In the genomic region with DNA sequence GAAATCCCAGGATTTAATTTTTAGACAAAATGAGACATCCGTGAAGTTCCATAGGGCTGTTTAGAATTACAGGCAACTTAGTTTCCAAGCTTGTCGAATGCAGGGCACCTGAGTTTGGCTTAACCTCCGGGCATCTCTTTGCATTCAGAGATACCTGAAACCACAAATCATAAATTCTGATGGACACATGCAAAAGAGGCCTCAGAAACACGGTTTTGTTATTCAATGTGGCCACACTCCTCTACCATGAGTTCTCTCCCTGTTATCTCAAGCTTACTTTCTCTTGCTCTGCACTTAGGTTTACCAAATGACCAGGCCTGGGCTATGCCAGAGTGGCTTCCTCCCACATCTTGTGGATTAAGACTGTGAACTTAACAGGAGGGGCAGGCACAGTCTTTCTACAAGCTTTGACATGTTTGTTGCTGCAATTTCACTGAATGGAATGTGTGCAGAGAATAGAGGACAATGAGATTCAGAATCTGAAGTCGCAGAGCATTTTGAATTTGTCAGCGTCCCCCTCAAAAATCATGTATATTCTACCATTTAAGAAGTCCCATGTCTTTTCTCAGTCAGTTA, we compare ENCODE assay signal across 19 cellular contexts.
DNase-seq lines count a peak whose midpoint lies in the region; FAIRE-seq and TF ChIP-seq lines count a peak whose summit lies in the region.
"Had no signal": no experiment of that assay in that cellular context is flagged by ENCODE, and none has a peak within 500 bp of the region (broad histone marks: within the 10 kb centered on the region; RNA-seq: fewer than 3 reads in every experiment).

No MANE protein-coding gene starts in this region.

- no peak overlapping the region for H4K91ac ChIP-seq in mesenchymal stem cell (ENCODE audit: low read length)

- CTCF ChIA-PET in A673 (lab: Charles Lee) = interaction anchor here (0.5 to 1.1 kb wide), 2 partner anchors 10 to 37 kb away, joined by 3 read pairs; no protein-coding TSS in a partner anchor
- CTCF ChIA-PET in activated CD4-positive, alpha-beta memory T cell treated with anti-CD3 and anti-CD28 coated beads, Interleukin-2, amount 10 ng/mL, durations not matched to agents 7 days and 5 days (lab: Charles Lee) = interaction anchor here (1.1 to 1.6 kb wide), 2 partner anchors 14 to 37 kb away, joined by 3 to 5 read pairs; no protein-coding TSS in a partner anchor

- no peak overlapping the region for H2BK120ac ChIP-seq in mesenchymal stem cell (ENCODE audit: low read depth, low read length)

- H3K4me2 ChIP-seq in mesenchymal stem cell (ENCODE audit: low read length, poor library complexity, severe bottlenecking) = no peak overlapping the region
- H3K4me2 ChIP-seq: neural progenitor cell had no signal

- POLR2A ChIA-PET in A673 (lab: Charles Lee; ENCODE audit: low non-redundant PET) = no interaction called here
- POLR2A ChIA-PET in activated CD4-positive, alpha-beta memory T cell treated with anti-CD3 and anti-CD28 coated beads, Interleukin-2, amount 10 ng/mL, durations not matched to agents 7 days and 5 days (lab: Charles Lee) = interaction anchor here (0.7 to 4.5 kb wide), 4 partner anchors 15 to 85 kb away, joined by 3 to 30 read pairs (median 14); no protein-coding TSS in a partner anchor

- peak overlapping the region in 1 of 2 experiments; percentile 64 for H2BK12ac ChIP-seq in mesenchymal stem cell (ENCODE audit: low read length in 2 of 2)

- H4K8ac ChIP-seq in mesenchymal stem cell (ENCODE audit: low read length) = no peak overlapping the region

- TF ChIP-seq CTCF in A673 (conservative IDR thresholded peaks at IDR 0.05; ENCODE audit: low read depth, low read length) = no peak

- H3K14ac ChIP-seq in mesenchymal stem cell (ENCODE audit: low read length in 2 of 2) = no peak overlapping the region

- H3K36me3 Mint-ChIP-seq in activated CD4-positive, alpha-beta memory T cell treated with anti-CD3 and anti-CD28 coated beads, Interleukin-2, amount 10 ng/mL, durations not matched to agents 7 days and 5 days (ENCODE audit: low read depth) = peaks cover 13% of the 10 kb centered on the region
- H3K36me3 Mint-ChIP-seq: activated naive CD8-positive, alpha-beta T cell treated with anti-CD3 and anti-CD28 coated beads, Interleukin-2, amount 10 ng/mL, durations not matched to agents 7 days and 5 days; neural progenitor cell; stimulated activated naive B cell treated with anti-CD40 and anti-IgM and Interleukin-4, amounts not matched to agents 10 μg/mL and 1 μg/mL and 100 μg/mL, for 72 hours had no signal

- H3K79me1 ChIP-seq in mesenchymal stem cell (replicated peaks; ENCODE audit: low read length, poor library complexity, severe bottlenecking) = no peaks in the 10 kb centered on the region

- peak overlapping the region; percentile 67 for H3K4me3 Mint-ChIP-seq in activated CD4-positive, alpha-beta memory T cell treated with anti-CD3 and anti-CD28 coated beads, Interleukin-2, amount 10 ng/mL, durations not matched to agents 7 days and 5 days
- H3K4me3 Mint-ChIP-seq: activated naive CD8-positive, alpha-beta T cell treated with anti-CD3 and anti-CD28 coated beads, Interleukin-2, amount 10 ng/mL, durations not matched to agents 7 days and 5 days; central memory CD8-positive, alpha-beta T cell; neural progenitor cell; stimulated activated naive B cell treated with anti-CD40 and anti-IgM and Interleukin-4, amounts not matched to agents 10 μg/mL and 1 μg/mL and 100 μg/mL, for 72 hours had no signal

- H3K36me3 ChIP-seq in A673 (ENCODE audit: insufficient read depth, low read length, poor library complexity, severe bottlenecking) = no peaks in the 10 kb centered on the region
- no peaks in the 10 kb centered on the region for H3K36me3 ChIP-seq in mesenchymal stem cell (ENCODE audit: control insufficient read depth in 1 of 2, insufficient read depth in 2 of 2, low read depth in 1 of 2, low read length in 2 of 2)
- H3K36me3 ChIP-seq in MG63 = no peaks in the 10 kb centered on the region
- H3K36me3 ChIP-seq: neural progenitor cell had no signal

- peaks cover 45% of the 10 kb centered on the region for H3K4me1 Mint-ChIP-seq in activated CD4-positive, alpha-beta memory T cell treated with anti-CD3 and anti-CD28 coated beads, Interleukin-2, amount 10 ng/mL, durations not matched to agents 7 days and 5 days

- H3K27me3 Mint-ChIP-seq in activated CD4-positive, alpha-beta memory T cell treated with anti-CD3 and anti-CD28 coated beads, Interleukin-2, amount 10 ng/mL, durations not matched to agents 7 days and 5 days = no peaks in the 10 kb centered on the region
- H3K27me3 Mint-ChIP-seq: activated naive CD8-positive, alpha-beta T cell treated with anti-CD3 and anti-CD28 coated beads, Interleukin-2, amount 10 ng/mL, durations not matched to agents 7 days and 5 days; central memory CD8-positive, alpha-beta T cell had no signal

- peak; percentile 49 for DNase-seq in A673 (ENCODE audit: low spot score)
- DNase-seq in GM18507 (ENCODE audit: extremely low spot score, insufficient read length, low read depth) = no peak
- no peak for DNase-seq in activated CD4-positive, alpha-beta memory T cell treated with anti-CD3 and anti-CD28 coated beads, Interleukin-2, amount 10 ng/mL, durations not matched to agents 7 days and 5 days
- DNase-seq in mesenchymal stem cell = no peak
- no peak for DNase-seq in MG63
- no peak for DNase-seq in NCI-H2107 (lab: John Stamatoyannopoulos, UW)
- no peak for DNase-seq in NCI-H345 treated with DMSO at 0.1 percent for 48 hours (lab: John Stamatoyannopoulos, UW; ENCODE audit: unreplicated experiment)
- DNase-seq in HCEC 1CT = no peak
- DNase-seq: activated naive CD8-positive, alpha-beta T cell treated with anti-CD3 and anti-CD28 coated beads, Interleukin-2, amount 10 ng/mL, durations not matched to agents 7 days and 5 days; AML-193; KBM-7; NCI-H1417; NCI-H345; stimulated activated naive B cell treated with anti-CD40 and anti-IgM and Interleukin-4, amounts not matched to agents 10 μg/mL and 1 μg/mL and 100 μg/mL, for 72 hours had no signal

- H2AFZ ChIP-seq in mesenchymal stem cell (ENCODE audit: low read depth, low read length) = peak overlapping the region; percentile 64
- H2AFZ ChIP-seq: neural progenitor cell had no signal

- 89% methylated on average over 6 of the region's 6 CpGs for WGBS in mesenchymal stem cell

- intact Hi-C loops in A673 (cut with micrococcal nuclease; ENCODE audit: unreplicated experiment) = no loop called here

- peak overlapping the region; percentile 70 for H3K27ac Mint-ChIP-seq in activated CD4-positive, alpha-beta memory T cell treated with anti-CD3 and anti-CD28 coated beads, Interleukin-2, amount 10 ng/mL, durations not matched to agents 7 days and 5 days
- H3K27ac Mint-ChIP-seq: activated naive CD8-positive, alpha-beta T cell treated with anti-CD3 and anti-CD28 coated beads, Interleukin-2, amount 10 ng/mL, durations not matched to agents 7 days and 5 days; neural progenitor cell; stimulated activated naive B cell treated with anti-CD40 and anti-IgM and Interleukin-4, amounts not matched to agents 10 μg/mL and 1 μg/mL and 100 μg/mL, for 72 hours had no signal

- H3K23ac ChIP-seq in mesenchymal stem cell (ENCODE audit: low read length in 2 of 2) = no peak overlapping the region

- peaks cover 4% of the 10 kb centered on the region for H3K9me3 Mint-ChIP-seq in activated CD4-positive, alpha-beta memory T cell treated with anti-CD3 and anti-CD28 coated beads, Interleukin-2, amount 10 ng/mL, durations not matched to agents 7 days and 5 days
- H3K9me3 Mint-ChIP-seq: activated naive CD8-positive, alpha-beta T cell treated with anti-CD3 and anti-CD28 coated beads, Interleukin-2, amount 10 ng/mL, durations not matched to agents 7 days and 5 days; central memory CD8-positive, alpha-beta T cell; neural progenitor cell; stimulated activated naive B cell treated with anti-CD40 and anti-IgM and Interleukin-4, amounts not matched to agents 10 μg/mL and 1 μg/mL and 100 μg/mL, for 72 hours had no signal

- no peak overlapping the region for H2BK5ac ChIP-seq in mesenchymal stem cell (ENCODE audit: low read depth, low read length, poor library complexity, severe bottlenecking)

- no peak overlapping the region for H2BK15ac ChIP-seq in mesenchymal stem cell (ENCODE audit: low read depth, poor library complexity, severe bottlenecking)

- H3K18ac ChIP-seq in mesenchymal stem cell (ENCODE audit: low read depth in 1 of 2, low read length in 2 of 2) = peak overlapping the region in 1 of 2 experiments; percentile 18

- H3K9me3 ChIP-seq in A673 (ENCODE audit: low read depth, low read length, poor library complexity, severe bottlenecking) = no peaks in the 10 kb centered on the region
- H3K9me3 ChIP-seq in mesenchymal stem cell (ENCODE audit: control insufficient read depth, low read length) = no peaks in the 10 kb centered on the region
- no peaks in the 10 kb centered on the region for H3K9me3 ChIP-seq in MG63

- H3K27ac ChIP-seq in A673 (ENCODE audit: low read depth, low read length, poor library complexity, severe bottlenecking) (peak overlapping the region; percentile 61), mesenchymal stem cell (ENCODE audit: low read length, poor library complexity, severe bottlenecking) (no peak overlapping the region)
- H3K27ac ChIP-seq: HL-60, neural progenitor cell had no signal

- no peak overlapping the region for H3K9ac ChIP-seq in mesenchymal stem cell (ENCODE audit: low read length)
- H3K9ac ChIP-seq: neural progenitor cell had no signal

- no peaks in the 10 kb centered on the region for H3K27me3 ChIP-seq in A673 (replicated peaks; ENCODE audit: insufficient read depth, low read depth, low read length, poor library complexity)
- H3K27me3 ChIP-seq in mesenchymal stem cell (ENCODE audit: control insufficient read depth in 1 of 2, insufficient read depth in 1 of 2, low read length in 2 of 2) = no peaks in the 10 kb centered on the region
- H3K27me3 ChIP-seq in MG63 = no peaks in the 10 kb centered on the region
- H3K27me3 ChIP-seq: neural progenitor cell had no signal

- no peak overlapping the region for H2AK5ac ChIP-seq in mesenchymal stem cell (ENCODE audit: low read length, severe bottlenecking)

- no TSS peak for BruUV-seq in A673 (replicated peaks; lab: Mats Ljungman, UMichigan)

- peak; percentile 63 for FAIRE-seq in GM18507 (lab: Jason Lieb, UNC)
- FAIRE-seq: frontal cortex had no signal

- no peak overlapping the region for H3K4me3 ChIP-seq in A673 (ENCODE audit: low read depth, low read length, poor library complexity, severe bottlenecking)
- no peak overlapping the region for H3K4me3 ChIP-seq in mesenchymal stem cell (ENCODE audit: insufficient read depth in 1 of 2, low read depth in 1 of 2, low read length in 2 of 2)
- no peak overlapping the region for H3K4me3 ChIP-seq in MG63
- H3K4me3 ChIP-seq: lung, neural progenitor cell had no signal

- no peak overlapping the region for H3K4ac ChIP-seq in mesenchymal stem cell (ENCODE audit: low read depth in 1 of 2, low read length in 2 of 2)

- H3K4me1 ChIP-seq in A673 (ENCODE audit: insufficient read depth, low read length, poor library complexity, severe bottlenecking) = peaks cover 45% of the 10 kb centered on the region
- H3K4me1 ChIP-seq in mesenchymal stem cell (ENCODE audit: control insufficient read depth, insufficient read depth, low read depth, low read length) = peaks cover 1% of the 10 kb centered on the region
